8 cellular contexts compared by ENCODE assay signal in the genomic region with DNA sequence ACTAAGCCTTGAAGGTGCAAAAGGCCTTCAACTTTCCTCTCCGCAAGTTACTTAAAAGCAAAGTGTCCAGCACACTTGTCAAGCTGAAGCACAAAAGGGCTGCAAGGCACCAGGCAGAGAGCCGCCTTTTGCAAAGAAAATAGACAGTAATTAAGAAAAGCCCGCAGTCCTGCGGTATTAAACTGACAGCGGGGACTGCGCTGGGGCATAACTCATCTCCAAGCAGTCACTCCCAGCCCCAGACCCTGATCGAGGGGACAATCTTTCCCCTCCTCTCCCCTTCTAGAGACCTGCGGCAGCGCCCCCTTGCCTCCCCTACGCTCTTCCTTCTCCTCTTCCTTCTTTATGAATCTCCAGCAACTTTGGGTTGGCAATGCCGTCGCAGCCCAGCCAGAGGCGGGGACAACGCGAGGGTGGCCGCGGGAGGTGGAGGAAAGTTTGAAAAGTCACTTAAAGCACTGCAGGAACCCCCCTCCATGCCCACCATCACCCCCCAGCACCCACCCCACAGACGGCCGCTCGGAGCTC.
DNase-seq lines count a peak whose midpoint lies in the region; ATAC-seq and TF ChIP-seq lines count a peak whose summit lies in the region.

No MANE protein-coding gene starts in this region.

- ATAC-seq in HG03439 (IDR thresholded peaks at IDR 0.05; ENCODE audit: unreplicated experiment): no peak

- no peaks in the 10 kb centered on the region for H3K4me1 ChIP-seq in endodermal cell (ENCODE audit: control insufficient read depth, insufficient read depth, low read length)

- peak overlapping the region; percentile 78 for H3K4me3 ChIP-seq in endodermal cell (ENCODE audit: low read length)

- peaks cover 24% of the 10 kb centered on the region for H3K27me3 ChIP-seq in endodermal cell (ENCODE audit: control insufficient read depth, insufficient read depth, low read length, poor library complexity, severe bottlenecking)

- peak overlapping the region; percentile 0 for H3K9ac ChIP-seq in endodermal cell (ENCODE audit: extremely low read depth, low read length, poor library complexity, severe bottlenecking)

- H3K36me3 ChIP-seq in endodermal cell (ENCODE audit: control insufficient read depth, insufficient read depth, low read length): no peaks in the 10 kb centered on the region

- TF ChIP-seq CTCF in endodermal cell (conservative IDR thresholded peaks at IDR 0.05) (peak; percentile 64), neural crest cell (conservative IDR thresholded peaks at IDR 0.05) (no peak)

- H3K9me3 ChIP-seq in endodermal cell (ENCODE audit: control insufficient read depth, low read length): no peaks in the 10 kb centered on the region

- H3K27ac Mint-ChIP-seq in endodermal cell (no peak overlapping the region), neural crest cell (ENCODE audit: unreplicated experiment) (peak overlapping the region; percentile 13)

- DNase-seq in NCI-H2029 treated with DMSO at 0.1 percent for 48 hours (lab: John Stamatoyannopoulos, UW) (peak; percentile 16), NCI-H2029 (lab: John Stamatoyannopoulos, UW) (no peak), SK-N-DZ (ENCODE audit: low spot score) (peak; percentile 54), endodermal cell (peak; percentile 88), neural crest cell (ENCODE audit: low read depth, low spot score) (peak; percentile 27), AG08395 (ENCODE audit: low spot score) (no peak), NCI-H446 treated with DMSO at 0.1 percent for 48 hours (lab: John Stamatoyannopoulos, UW) (no peak)

- peaks cover 19% of the 10 kb centered on the region for H3K4me1 Mint-ChIP-seq in endodermal cell
- peaks cover 30% of the 10 kb centered on the region for H3K4me1 Mint-ChIP-seq in neural crest cell

- H3K36me3 Mint-ChIP-seq in endodermal cell (ENCODE audit: low read depth) (no peaks in the 10 kb centered on the region), neural crest cell (ENCODE audit: low read depth) (no peaks in the 10 kb centered on the region)

- H3K27me3 Mint-ChIP-seq in endodermal cell (ENCODE audit: insufficient read depth) (peaks cover 43% of the 10 kb centered on the region), neural crest cell (ENCODE audit: low read depth) (peaks cover 15% of the 10 kb centered on the region)

- 0 to 2% methylated on average over 1 to 19 of the region's 20 CpGs for WGBS in endodermal cell (ENCODE audit: insufficient coverage in 1 of 2, insufficient read length in 1 of 2), 2 experiments

- no peaks in the 10 kb centered on the region for H3K9me3 Mint-ChIP-seq in endodermal cell
- H3K9me3 Mint-ChIP-seq in neural crest cell: no peaks in the 10 kb centered on the region

- H3K27ac ChIP-seq in endodermal cell (ENCODE audit: low read depth, low read length): peak overlapping the region; percentile 25

- H3K4me3 Mint-ChIP-seq in endodermal cell: peak overlapping the region; percentile 85
- H3K4me3 Mint-ChIP-seq in neural crest cell: peak overlapping the region; percentile 96

Comparison
In these comparisons a context has a peak if more than half of its experiments do, and no peak if none do; other contexts are left out.
1. DNase-seq: peak in NCI-H2029 treated with DMSO at 0.1 percent for 48 hours (single experiment), SK-N-DZ (single experiment), endodermal cell (single experiment) and neural crest cell (single experiment); none in NCI-H2029 (single experiment), AG08395 (single experiment) and NCI-H446 treated with DMSO at 0.1 percent for 48 hours (single experiment).